1 cellular context compared by ENCODE assay signal in the genomic region with DNA sequence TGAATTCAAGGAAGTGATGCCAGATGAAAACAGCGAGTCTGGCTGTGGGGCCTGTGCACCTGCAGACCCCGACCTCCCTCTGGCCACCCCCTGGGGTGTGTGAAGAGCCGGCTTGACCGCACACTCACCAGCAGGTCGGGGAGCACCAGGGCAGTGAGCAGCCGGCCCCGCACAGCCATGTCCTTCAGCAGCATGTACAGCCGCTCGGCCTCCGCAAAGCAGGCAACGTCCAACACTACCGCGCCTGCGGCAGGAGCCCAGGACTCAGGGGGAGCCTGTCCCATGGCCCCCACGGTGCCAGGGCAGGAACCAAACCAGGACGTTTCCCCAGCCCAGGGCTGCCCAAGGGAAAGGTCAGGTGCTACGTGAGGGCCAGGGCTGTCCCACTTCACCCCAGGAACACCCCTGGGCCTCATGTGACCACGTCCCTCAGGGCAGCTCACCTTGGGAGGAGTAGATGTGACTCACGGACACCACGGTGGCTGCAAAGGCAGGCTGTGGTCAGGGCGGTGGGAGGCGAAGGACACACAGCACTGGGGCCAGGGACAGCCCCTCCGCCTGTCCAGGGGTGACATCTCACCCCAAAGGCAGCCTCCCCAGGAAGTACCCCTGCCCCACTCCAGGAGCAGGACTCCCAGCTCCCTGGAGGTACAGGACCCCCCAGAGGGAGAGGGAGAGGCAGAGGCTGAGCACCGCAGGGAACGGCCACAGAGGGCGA.
TF ChIP-seq lines count a peak whose summit lies in the region.

No MANE protein-coding gene starts in this region.

TF ChIP-seq in K562, 482 proteins besides CTCF, POLR2A, EP300 and RAD21:
- no peak for TF ChIP-seq GTF2A2 (tag; IDR thresholded peaks at IDR 0.05)
- no peak for TF ChIP-seq CXXC5 (CRISPR knock-in tag; IDR thresholded peaks at IDR 0.05)
- TF ChIP-seq HMGXB4 (CRISPR knock-in tag; IDR thresholded peaks at IDR 0.05), result no peak
- TF ChIP-seq ADNP (tag; IDR thresholded peaks at IDR 0.05), result no peak
- 0 out of 2 replicates have a peak, but pooled peaks have one; percentile 38 for TF ChIP-seq RBFOX2 (IDR thresholded peaks at IDR 0.05; ENCODE audit: low read depth, low read length)
- 0 out of 2 replicates have a peak, but pooled peaks have one; percentile 23 for TF ChIP-seq POLR2G (IDR thresholded peaks at IDR 0.05; ENCODE audit: low read depth, low read length)
